ENCODE assay signal across 8 cellular contexts in genomic region chr13:40373608-40374007, GRCh38.
DNase-seq lines count a peak whose midpoint lies in the region; ATAC-seq lines count a peak whose summit lies in the region.
"Not testable (repeated sequence)": the region's sequence is repeated elsewhere in the genome, so short reads cannot be mapped to it uniquely, and the experiment has no call there.

No MANE protein-coding gene starts in this region.

- H3K27ac ChIP-seq in CD8-positive, alpha-beta memory T cell (ENCODE audit: low read depth, low read length) = not testable (repeated sequence)

- DNase-seq in CD8-positive, alpha-beta memory T cell = peak in 2 of 5 donors; percentile 18 to 38
- peak; percentile 43 for DNase-seq in activated CD8-positive, alpha-beta T cell treated with anti-CD3 and anti-CD28 coated beads, Interleukin-2, amount 10 ng/mL, durations not matched to agents 7 days and 5 days
- DNase-seq in activated T-helper 1 cell treated with anti-CD3 and anti-CD28 coated beads, Interleukin-12 subunit alpha, Interleukin-12 subunit beta, Interleukin-2, Interleukin-4 antibody, amounts not matched to agents 30 ng/mL and 10 ng/mL and 1 ng/mL, durations not matched to agents 14 hours and 24 hours and 36 hours (ENCODE audit: low spot score) = peak; percentile 11
- DNase-seq in activated naive CD8-positive, alpha-beta T cell treated with anti-CD3 and anti-CD28 coated beads, Interleukin-2, amount 50 U/mL, for 24 hours = peak; percentile 57
- DNase-seq in stimulated activated CD4-positive, alpha-beta T cell treated with anti-CD3 and anti-CD28 coated beads, Interleukin-12 subunit alpha, Interleukin-12 subunit beta, amount 100 ng/mL, for 48 hours (ENCODE audit: low read depth in 2 of 3, low spot score in 1 of 3) = peak; percentile 30 to 39 (median 33)
- peak; percentile 16 to 47 (median 25) for DNase-seq in stimulated activated CD4-positive, alpha-beta T cell treated with anti-CD3 and anti-CD28 coated beads, TNF-alpha, amount 100 ng/mL, for 48 hours (ENCODE audit: low read depth in 3 of 3)
- DNase-seq in stimulated activated naive CD4-positive, alpha-beta T cell treated with Interleukin-2 at 50 U/mL for 16 hours (lab: John Stamatoyannopoulos, UW) = peak; percentile 53

- not testable (repeated sequence) for H3K27me3 ChIP-seq in CD8-positive, alpha-beta memory T cell (ENCODE audit: insufficient read depth, low read length, poor library complexity, severe bottlenecking)

- H3K4me1 Mint-ChIP-seq in CD8-positive, alpha-beta memory T cell = peaks cover 24 to 49% (median 43%) of the 10 kb centered on the region in 3 donors
- H3K4me1 Mint-ChIP-seq in activated CD8-positive, alpha-beta T cell treated with anti-CD3 and anti-CD28 coated beads, Interleukin-2, amount 10 ng/mL, durations not matched to agents 7 days and 5 days (ENCODE audit: low read depth) = peaks cover 46% of the 10 kb centered on the region
- H3K4me1 Mint-ChIP-seq in activated T-helper 1 cell treated with anti-CD3 and anti-CD28 coated beads, Interleukin-12 subunit alpha, Interleukin-12 subunit beta, Interleukin-2, Interleukin-4 antibody, amounts not matched to agents 30 ng/mL and 10 ng/mL and 1 ng/mL, durations not matched to agents 14 hours and 24 hours and 36 hours (ENCODE audit: low read depth) = peaks cover 46% of the 10 kb centered on the region
- H3K4me1 Mint-ChIP-seq in activated naive CD8-positive, alpha-beta T cell treated with anti-CD3 and anti-CD28 coated beads, Interleukin-2, amount 50 U/mL, for 24 hours = peaks cover 68% of the 10 kb centered on the region

- peaks cover 29% of the 10 kb centered on the region for H3K4me1 ChIP-seq in CD8-positive, alpha-beta memory T cell (ENCODE audit: insufficient read depth, low read length)

- CTCF ChIA-PET in CD8-positive, alpha-beta memory T cell (lab: Charles Lee); activated CD8-positive, alpha-beta T cell treated with anti-CD3 and anti-CD28 coated beads, Interleukin-2, amount 10 ng/mL, durations not matched to agents 7 days and 5 days (lab: Charles Lee): not testable (repeated sequence)

- H3K27ac Mint-ChIP-seq in CD8-positive, alpha-beta memory T cell = peak overlapping the region in 6 of 8 donors; percentile 26 to 82 (median 62)
- H3K27ac Mint-ChIP-seq in activated CD8-positive, alpha-beta T cell treated with anti-CD3 and anti-CD28 coated beads, Interleukin-2, amount 10 ng/mL, durations not matched to agents 7 days and 5 days = peak overlapping the region; percentile 67
- H3K27ac Mint-ChIP-seq in activated T-helper 1 cell treated with anti-CD3 and anti-CD28 coated beads, Interleukin-12 subunit alpha, Interleukin-12 subunit beta, Interleukin-2, Interleukin-4 antibody, amounts not matched to agents 30 ng/mL and 10 ng/mL and 1 ng/mL, durations not matched to agents 14 hours and 24 hours and 36 hours = peak overlapping the region; percentile 81
- H3K27ac Mint-ChIP-seq in activated naive CD8-positive, alpha-beta T cell treated with anti-CD3 and anti-CD28 coated beads, Interleukin-2, amount 50 U/mL, for 24 hours = peak overlapping the region; percentile 86

- peak; percentile 70 to 76 for ATAC-seq in activated CD4-positive, CD25-positive, alpha-beta regulatory T cell treated with anti-CD3 and anti-CD28 coated beads, Interleukin-2, amount 50 U/mL, for 24 hours
- ATAC-seq in activated CD8-positive, alpha-beta T cell treated with anti-CD3 and anti-CD28 coated beads, Interleukin-2, amount 10 ng/mL, durations not matched to agents 7 days and 5 days = peak; percentile 20
- ATAC-seq in activated naive CD8-positive, alpha-beta T cell treated with anti-CD3 and anti-CD28 coated beads, Interleukin-2, amount 50 U/mL, for 24 hours = peak; percentile 77

- not testable (repeated sequence) for H3K36me3 ChIP-seq in CD8-positive, alpha-beta memory T cell (ENCODE audit: insufficient read depth, low read length)

- H3K4me3 Mint-ChIP-seq in CD8-positive, alpha-beta memory T cell = peak overlapping the region in 4 of 7 donors; percentile 12 to 52 (median 28)
- H3K4me3 Mint-ChIP-seq in activated CD8-positive, alpha-beta T cell treated with anti-CD3 and anti-CD28 coated beads, Interleukin-2, amount 10 ng/mL, durations not matched to agents 7 days and 5 days; activated T-helper 1 cell treated with anti-CD3 and anti-CD28 coated beads, Interleukin-12 subunit alpha, Interleukin-12 subunit beta, Interleukin-2, Interleukin-4 antibody, amounts not matched to agents 30 ng/mL and 10 ng/mL and 1 ng/mL, durations not matched to agents 14 hours and 24 hours and 36 hours: not testable (repeated sequence)
- peak overlapping the region; percentile 16 for H3K4me3 Mint-ChIP-seq in activated naive CD8-positive, alpha-beta T cell treated with anti-CD3 and anti-CD28 coated beads, Interleukin-2, amount 50 U/mL, for 24 hours

- not testable (repeated sequence) for H3K9me3 Mint-ChIP-seq in CD8-positive, alpha-beta memory T cell; activated naive CD8-positive, alpha-beta T cell treated with anti-CD3 and anti-CD28 coated beads, Interleukin-2, amount 50 U/mL, for 24 hours
- H3K9me3 Mint-ChIP-seq in activated CD8-positive, alpha-beta T cell treated with anti-CD3 and anti-CD28 coated beads, Interleukin-2, amount 10 ng/mL, durations not matched to agents 7 days and 5 days (ENCODE audit: insufficient read depth) = peaks cover 12% of the 10 kb centered on the region
- peaks cover 15% of the 10 kb centered on the region for H3K9me3 Mint-ChIP-seq in activated T-helper 1 cell treated with anti-CD3 and anti-CD28 coated beads, Interleukin-12 subunit alpha, Interleukin-12 subunit beta, Interleukin-2, Interleukin-4 antibody, amounts not matched to agents 30 ng/mL and 10 ng/mL and 1 ng/mL, durations not matched to agents 14 hours and 24 hours and 36 hours

- not testable (repeated sequence) for H3K4me3 ChIP-seq in CD8-positive, alpha-beta memory T cell (ENCODE audit: low read length)

- H3K27me3 Mint-ChIP-seq in CD8-positive, alpha-beta memory T cell; activated CD8-positive, alpha-beta T cell treated with anti-CD3 and anti-CD28 coated beads, Interleukin-2, amount 10 ng/mL, durations not matched to agents 7 days and 5 days (ENCODE audit: low read depth); activated T-helper 1 cell treated with anti-CD3 and anti-CD28 coated beads, Interleukin-12 subunit alpha, Interleukin-12 subunit beta, Interleukin-2, Interleukin-4 antibody, amounts not matched to agents 30 ng/mL and 10 ng/mL and 1 ng/mL, durations not matched to agents 14 hours and 24 hours and 36 hours (ENCODE audit: insufficient read depth); activated naive CD8-positive, alpha-beta T cell treated with anti-CD3 and anti-CD28 coated beads, Interleukin-2, amount 50 U/mL, for 24 hours: not testable (repeated sequence)

- POLR2A ChIA-PET in CD8-positive, alpha-beta memory T cell (lab: Charles Lee); activated CD8-positive, alpha-beta T cell treated with anti-CD3 and anti-CD28 coated beads, Interleukin-2, amount 10 ng/mL, durations not matched to agents 7 days and 5 days (lab: Charles Lee): not testable (repeated sequence)

- intact Hi-C loops in activated T-helper 1 cell treated with anti-CD3 and anti-CD28 coated beads, Interleukin-12 subunit alpha, Interleukin-12 subunit beta, Interleukin-2, Interleukin-4 antibody, amounts not matched to agents 30 ng/mL and 10 ng/mL and 1 ng/mL, durations not matched to agents 14 hours and 24 hours and 36 hours (cut with micrococcal nuclease) = loop anchor here (2.0 to 5.0 kb wide), 5 partner anchors 64 to 346 kb away; no protein-coding TSS in a partner anchor

- H3K9me3 ChIP-seq in CD8-positive, alpha-beta memory T cell (ENCODE audit: low read length) = not testable (repeated sequence)

- not testable (repeated sequence) for H3K36me3 Mint-ChIP-seq in CD8-positive, alpha-beta memory T cell; activated T-helper 1 cell treated with anti-CD3 and anti-CD28 coated beads, Interleukin-12 subunit alpha, Interleukin-12 subunit beta, Interleukin-2, Interleukin-4 antibody, amounts not matched to agents 30 ng/mL and 10 ng/mL and 1 ng/mL, durations not matched to agents 14 hours and 24 hours and 36 hours (ENCODE audit: low read depth); activated naive CD8-positive, alpha-beta T cell treated with anti-CD3 and anti-CD28 coated beads, Interleukin-2, amount 50 U/mL, for 24 hours (ENCODE audit: low read depth)
- H3K36me3 Mint-ChIP-seq in activated CD8-positive, alpha-beta T cell treated with anti-CD3 and anti-CD28 coated beads, Interleukin-2, amount 10 ng/mL, durations not matched to agents 7 days and 5 days (ENCODE audit: low read depth) = peaks cover 17% of the 10 kb centered on the region

Comparison
In these comparisons a context has a peak if more than half of its experiments do, and no peak if none do; other contexts are left out.
1. ATAC-seq: peak in every context shown above with its lines; median percentile 77 in activated naive CD8-positive, alpha-beta T cell treated with anti-CD3 and anti-CD28 coated beads, Interleukin-2, amount 50 U/mL, for 24 hours; 73 in activated CD4-positive, CD25-positive, alpha-beta regulatory T cell treated with anti-CD3 and anti-CD28 coated beads, Interleukin-2, amount 50 U/mL, for 24 hours; 20 in activated CD8-positive, alpha-beta T cell treated with anti-CD3 and anti-CD28 coated beads, Interleukin-2, amount 10 ng/mL, durations not matched to agents 7 days and 5 days.